Comparison of ENCODE assay signal across 1 cellular context in the genomic region with DNA sequence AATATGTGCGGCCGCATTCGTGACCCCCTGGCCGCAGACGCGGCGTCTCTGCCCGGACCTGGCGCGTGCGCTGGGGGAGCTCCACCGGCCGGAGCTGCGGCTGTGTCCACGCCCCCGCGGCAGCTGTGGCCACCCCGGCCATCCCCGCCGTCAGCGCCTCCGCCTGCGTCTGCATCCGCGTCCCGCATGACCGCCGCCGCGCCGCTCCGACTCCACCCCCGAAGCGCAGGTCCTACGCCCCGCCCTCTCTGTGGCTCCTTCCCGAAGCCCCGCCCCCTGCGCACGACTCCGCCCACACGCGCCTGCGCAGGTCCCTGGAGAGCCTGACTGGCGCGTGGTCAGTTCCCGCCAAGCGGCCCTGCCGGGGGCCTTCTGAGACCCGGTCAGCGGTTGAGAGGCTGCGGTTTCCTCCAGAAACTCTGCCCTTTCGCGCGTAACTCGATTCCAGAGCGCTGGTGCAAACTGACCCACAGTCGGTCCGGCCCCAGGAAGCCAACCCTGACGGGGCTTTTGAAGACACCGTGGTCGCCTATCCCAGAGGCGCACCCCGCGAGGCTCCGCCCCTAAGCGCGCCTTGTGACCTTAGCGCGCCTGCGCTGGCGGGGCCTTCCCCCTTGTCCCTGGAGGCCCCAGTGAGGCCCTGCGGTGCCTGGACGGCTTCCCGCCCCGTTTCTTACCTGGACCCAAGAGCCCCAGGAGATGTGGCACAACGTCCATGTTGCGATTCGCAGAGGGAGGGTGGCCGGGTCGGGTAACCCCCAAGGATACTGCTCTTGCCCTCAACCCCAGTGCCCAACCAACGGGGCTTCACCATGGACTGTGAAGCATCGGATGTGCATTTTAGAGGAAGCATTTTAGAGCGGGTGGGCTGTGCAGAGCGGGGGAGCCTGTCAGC.
TF ChIP-seq lines count a peak whose summit lies in the region.

A gene with protein sequence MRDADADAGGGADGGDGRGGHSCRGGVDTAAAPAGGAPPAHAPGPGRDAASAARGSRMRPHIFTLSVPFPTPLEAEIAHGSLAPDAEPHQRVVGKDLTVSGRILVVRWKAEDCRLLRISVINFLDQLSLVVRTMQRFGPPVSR (minus strand): TSS at position 554 of the 895 bp plus-strand sequence. CDS start 366 bp downstream, at position 188.

TF ChIP-seq in HepG2, 621 proteins besides CTCF, POLR2A, EP300 and RAD21 (continued from another document and continues in another):
- TF ChIP-seq, protein P1, sequence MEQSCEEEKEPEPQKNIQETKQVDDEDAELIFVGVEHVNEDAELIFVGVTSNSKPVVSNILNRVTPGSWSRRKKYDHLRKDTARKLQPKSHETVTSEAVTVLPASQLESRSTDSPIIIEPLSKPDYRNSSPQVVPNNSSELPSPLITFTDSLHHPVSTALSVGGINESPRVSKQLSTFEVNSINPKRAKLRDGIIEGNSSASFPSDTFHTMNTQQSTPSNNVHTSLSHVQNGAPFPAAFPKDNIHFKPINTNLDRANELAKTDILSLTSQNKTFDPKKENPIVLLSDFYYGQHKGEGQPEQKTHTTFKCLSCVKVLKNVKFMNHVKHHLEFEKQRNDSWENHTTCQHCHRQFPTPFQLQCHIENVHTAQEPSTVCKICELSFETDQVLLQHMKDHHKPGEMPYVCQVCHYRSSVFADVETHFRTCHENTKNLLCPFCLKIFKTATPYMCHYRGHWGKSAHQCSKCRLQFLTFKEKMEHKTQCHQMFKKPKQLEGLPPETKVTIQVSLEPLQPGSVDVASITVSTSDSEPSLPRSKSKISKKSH (CRISPR knock-in tag; IDR thresholded peaks at IDR 0.05; ENCODE audit: borderline replicate concordance): peak; percentile 23; the same call in 1 of the 2 replicates
- TF ChIP-seq, protein P2, sequence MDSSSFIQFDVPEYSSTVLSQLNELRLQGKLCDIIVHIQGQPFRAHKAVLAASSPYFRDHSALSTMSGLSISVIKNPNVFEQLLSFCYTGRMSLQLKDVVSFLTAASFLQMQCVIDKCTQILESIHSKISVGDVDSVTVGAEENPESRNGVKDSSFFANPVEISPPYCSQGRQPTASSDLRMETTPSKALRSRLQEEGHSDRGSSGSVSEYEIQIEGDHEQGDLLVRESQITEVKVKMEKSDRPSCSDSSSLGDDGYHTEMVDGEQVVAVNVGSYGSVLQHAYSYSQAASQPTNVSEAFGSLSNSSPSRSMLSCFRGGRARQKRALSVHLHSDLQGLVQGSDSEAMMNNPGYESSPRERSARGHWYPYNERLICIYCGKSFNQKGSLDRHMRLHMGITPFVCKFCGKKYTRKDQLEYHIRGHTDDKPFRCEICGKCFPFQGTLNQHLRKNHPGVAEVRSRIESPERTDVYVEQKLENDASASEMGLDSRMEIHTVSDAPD (CRISPR knock-in tag; IDR thresholded peaks at IDR 0.05): no peak
- TF ChIP-seq ZNF180 (CRISPR knock-in tag; IDR thresholded peaks at IDR 0.05; ENCODE audit: borderline replicate concordance, low read depth): no peak
- TF ChIP-seq, protein P3, sequence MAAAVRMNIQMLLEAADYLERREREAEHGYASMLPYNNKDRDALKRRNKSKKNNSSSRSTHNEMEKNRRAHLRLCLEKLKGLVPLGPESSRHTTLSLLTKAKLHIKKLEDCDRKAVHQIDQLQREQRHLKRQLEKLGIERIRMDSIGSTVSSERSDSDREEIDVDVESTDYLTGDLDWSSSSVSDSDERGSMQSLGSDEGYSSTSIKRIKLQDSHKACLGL (CRISPR knock-in tag; IDR thresholded peaks at IDR 0.05): no peak
- no peak for TF ChIP-seq TCF7L2 (IDR thresholded peaks at IDR 0.05; ENCODE audit: low read depth, low read length)
- 0 out of 2 replicates have a peak, but pooled peaks have one; percentile 39 for TF ChIP-seq ZBTB42 (CRISPR knock-in tag; IDR thresholded peaks at IDR 0.05)
- TF ChIP-seq ZNF550 (CRISPR knock-in tag; IDR thresholded peaks at IDR 0.05; ENCODE audit: borderline replicate concordance): no peak
- no peak for TF ChIP-seq RFXAP (CRISPR knock-in tag; IDR thresholded peaks at IDR 0.05; ENCODE audit: borderline replicate concordance)
- TF ChIP-seq, protein P4, sequence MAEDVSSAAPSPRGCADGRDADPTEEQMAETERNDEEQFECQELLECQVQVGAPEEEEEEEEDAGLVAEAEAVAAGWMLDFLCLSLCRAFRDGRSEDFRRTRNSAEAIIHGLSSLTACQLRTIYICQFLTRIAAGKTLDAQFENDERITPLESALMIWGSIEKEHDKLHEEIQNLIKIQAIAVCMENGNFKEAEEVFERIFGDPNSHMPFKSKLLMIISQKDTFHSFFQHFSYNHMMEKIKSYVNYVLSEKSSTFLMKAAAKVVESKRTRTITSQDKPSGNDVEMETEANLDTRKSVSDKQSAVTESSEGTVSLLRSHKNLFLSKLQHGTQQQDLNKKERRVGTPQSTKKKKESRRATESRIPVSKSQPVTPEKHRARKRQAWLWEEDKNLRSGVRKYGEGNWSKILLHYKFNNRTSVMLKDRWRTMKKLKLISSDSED (CRISPR knock-in tag; IDR thresholded peaks at IDR 0.05): no peak
- TF ChIP-seq, protein P5, sequence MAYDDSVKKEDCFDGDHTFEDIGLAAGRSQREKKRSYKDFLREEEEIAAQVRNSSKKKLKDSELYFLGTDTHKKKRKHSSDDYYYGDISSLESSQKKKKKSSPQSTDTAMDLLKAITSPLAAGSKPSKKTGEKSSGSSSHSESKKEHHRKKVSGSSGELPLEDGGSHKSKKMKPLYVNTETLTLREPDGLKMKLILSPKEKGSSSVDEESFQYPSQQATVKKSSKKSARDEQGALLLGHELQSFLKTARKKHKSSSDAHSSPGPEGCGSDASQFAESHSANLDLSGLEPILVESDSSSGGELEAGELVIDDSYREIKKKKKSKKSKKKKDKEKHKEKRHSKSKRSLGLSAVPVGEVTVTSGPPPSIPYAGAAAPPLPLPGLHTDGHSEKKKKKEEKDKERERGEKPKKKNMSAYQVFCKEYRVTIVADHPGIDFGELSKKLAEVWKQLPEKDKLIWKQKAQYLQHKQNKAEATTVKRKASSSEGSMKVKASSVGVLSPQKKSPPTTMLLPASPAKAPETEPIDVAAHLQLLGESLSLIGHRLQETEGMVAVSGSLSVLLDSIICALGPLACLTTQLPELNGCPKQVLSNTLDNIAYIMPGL (CRISPR knock-in tag; IDR thresholded peaks at IDR 0.05; ENCODE audit: borderline replicate concordance in 1 of 2, low read depth in 1 of 2): 0 out of 4 replicates have a peak, but pooled peaks of 1 of the 2 experiments have one; percentile 24
- TF ChIP-seq, protein P6, sequence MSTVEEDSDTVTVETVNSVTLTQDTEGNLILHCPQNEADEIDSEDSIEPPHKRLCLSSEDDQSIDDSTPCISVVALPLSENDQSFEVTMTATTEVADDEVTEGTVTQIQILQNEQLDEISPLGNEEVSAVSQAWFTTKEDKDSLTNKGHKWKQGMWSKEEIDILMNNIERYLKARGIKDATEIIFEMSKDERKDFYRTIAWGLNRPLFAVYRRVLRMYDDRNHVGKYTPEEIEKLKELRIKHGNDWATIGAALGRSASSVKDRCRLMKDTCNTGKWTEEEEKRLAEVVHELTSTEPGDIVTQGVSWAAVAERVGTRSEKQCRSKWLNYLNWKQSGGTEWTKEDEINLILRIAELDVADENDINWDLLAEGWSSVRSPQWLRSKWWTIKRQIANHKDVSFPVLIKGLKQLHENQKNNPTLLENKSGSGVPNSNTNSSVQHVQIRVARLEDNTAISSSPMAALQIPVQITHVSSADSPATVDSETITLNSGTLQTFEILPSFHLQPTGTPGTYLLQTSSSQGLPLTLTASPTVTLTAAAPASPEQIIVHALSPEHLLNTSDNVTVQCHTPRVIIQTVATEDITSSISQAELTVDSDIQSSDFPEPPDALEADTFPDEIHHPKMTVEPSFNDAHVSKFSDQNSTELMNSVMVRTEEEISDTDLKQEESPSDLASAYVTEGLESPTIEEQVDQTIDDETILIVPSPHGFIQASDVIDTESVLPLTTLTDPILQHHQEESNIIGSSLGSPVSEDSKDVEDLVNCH (CRISPR knock-in tag; IDR thresholded peaks at IDR 0.05): no peak
- no peak for TF ChIP-seq CENPX (CRISPR knock-in tag; IDR thresholded peaks at IDR 0.05)
- TF ChIP-seq, protein P7, sequence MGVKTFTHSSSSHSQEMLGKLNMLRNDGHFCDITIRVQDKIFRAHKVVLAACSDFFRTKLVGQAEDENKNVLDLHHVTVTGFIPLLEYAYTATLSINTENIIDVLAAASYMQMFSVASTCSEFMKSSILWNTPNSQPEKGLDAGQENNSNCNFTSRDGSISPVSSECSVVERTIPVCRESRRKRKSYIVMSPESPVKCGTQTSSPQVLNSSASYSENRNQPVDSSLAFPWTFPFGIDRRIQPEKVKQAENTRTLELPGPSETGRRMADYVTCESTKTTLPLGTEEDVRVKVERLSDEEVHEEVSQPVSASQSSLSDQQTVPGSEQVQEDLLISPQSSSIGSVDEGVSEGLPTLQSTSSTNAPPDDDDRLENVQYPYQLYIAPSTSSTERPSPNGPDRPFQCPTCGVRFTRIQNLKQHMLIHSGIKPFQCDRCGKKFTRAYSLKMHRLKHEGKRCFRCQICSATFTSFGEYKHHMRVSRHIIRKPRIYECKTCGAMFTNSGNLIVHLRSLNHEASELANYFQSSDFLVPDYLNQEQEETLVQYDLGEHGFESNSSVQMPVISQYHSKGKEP (CRISPR knock-in tag; IDR thresholded peaks at IDR 0.05): no peak
- TF ChIP-seq SP1 (IDR thresholded peaks at IDR 0.05): no peak
- TF ChIP-seq SP1 (CRISPR knock-in tag; IDR thresholded peaks at IDR 0.05): peak; percentile 96
- no peak for TF ChIP-seq RFX3 (CRISPR knock-in tag; IDR thresholded peaks at IDR 0.05)
- TF ChIP-seq, protein P8, sequence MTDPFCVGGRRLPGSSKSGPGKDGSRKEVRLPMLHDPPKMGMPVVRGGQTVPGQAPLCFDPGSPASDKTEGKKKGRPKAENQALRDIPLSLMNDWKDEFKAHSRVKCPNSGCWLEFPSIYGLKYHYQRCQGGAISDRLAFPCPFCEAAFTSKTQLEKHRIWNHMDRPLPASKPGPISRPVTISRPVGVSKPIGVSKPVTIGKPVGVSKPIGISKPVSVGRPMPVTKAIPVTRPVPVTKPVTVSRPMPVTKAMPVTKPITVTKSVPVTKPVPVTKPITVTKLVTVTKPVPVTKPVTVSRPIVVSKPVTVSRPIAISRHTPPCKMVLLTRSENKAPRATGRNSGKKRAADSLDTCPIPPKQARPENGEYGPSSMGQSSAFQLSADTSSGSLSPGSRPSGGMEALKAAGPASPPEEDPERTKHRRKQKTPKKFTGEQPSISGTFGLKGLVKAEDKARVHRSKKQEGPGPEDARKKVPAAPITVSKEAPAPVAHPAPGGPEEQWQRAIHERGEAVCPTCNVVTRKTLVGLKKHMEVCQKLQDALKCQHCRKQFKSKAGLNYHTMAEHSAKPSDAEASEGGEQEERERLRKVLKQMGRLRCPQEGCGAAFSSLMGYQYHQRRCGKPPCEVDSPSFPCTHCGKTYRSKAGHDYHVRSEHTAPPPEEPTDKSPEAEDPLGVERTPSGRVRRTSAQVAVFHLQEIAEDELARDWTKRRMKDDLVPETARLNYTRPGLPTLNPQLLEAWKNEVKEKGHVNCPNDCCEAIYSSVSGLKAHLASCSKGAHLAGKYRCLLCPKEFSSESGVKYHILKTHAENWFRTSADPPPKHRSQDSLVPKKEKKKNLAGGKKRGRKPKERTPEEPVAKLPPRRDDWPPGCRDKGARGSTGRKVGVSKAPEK (CRISPR knock-in tag; IDR thresholded peaks at IDR 0.05; ENCODE audit: borderline replicate concordance): no peak
- peak; percentile 58; the same call in 1 of the 2 replicates for TF ChIP-seq GABPB1 (CRISPR knock-in tag; IDR thresholded peaks at IDR 0.05)
- no peak for TF ChIP-seq SRSF9 (IDR thresholded peaks at IDR 0.05; ENCODE audit: borderline replicate concordance, insufficient read depth, low read depth, low read length, poor library complexity, severe bottlenecking)
- TF ChIP-seq GATAD2A (CRISPR knock-in tag; IDR thresholded peaks at IDR 0.05): no peak
- TF ChIP-seq, protein P9, sequence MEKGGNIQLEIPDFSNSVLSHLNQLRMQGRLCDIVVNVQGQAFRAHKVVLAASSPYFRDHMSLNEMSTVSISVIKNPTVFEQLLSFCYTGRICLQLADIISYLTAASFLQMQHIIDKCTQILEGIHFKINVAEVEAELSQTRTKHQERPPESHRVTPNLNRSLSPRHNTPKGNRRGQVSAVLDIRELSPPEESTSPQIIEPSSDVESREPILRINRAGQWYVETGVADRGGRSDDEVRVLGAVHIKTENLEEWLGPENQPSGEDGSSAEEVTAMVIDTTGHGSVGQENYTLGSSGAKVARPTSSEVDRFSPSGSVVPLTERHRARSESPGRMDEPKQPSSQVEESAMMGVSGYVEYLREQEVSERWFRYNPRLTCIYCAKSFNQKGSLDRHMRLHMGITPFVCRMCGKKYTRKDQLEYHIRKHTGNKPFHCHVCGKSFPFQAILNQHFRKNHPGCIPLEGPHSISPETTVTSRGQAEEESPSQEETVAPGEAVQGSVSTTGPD (CRISPR knock-in tag; IDR thresholded peaks at IDR 0.05): no peak
- TF ChIP-seq TOPORS (CRISPR knock-in tag; IDR thresholded peaks at IDR 0.05): no peak
- TF ChIP-seq, protein P10, sequence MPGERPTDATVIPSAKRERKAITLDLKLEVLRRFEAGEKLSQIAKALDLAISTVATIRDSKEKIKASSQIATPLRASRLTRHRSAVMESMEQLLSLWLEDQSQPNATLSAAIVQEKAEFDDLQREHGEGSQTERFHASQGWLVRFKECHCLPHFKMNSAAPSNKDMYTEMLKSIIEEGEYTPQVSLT (CRISPR knock-in tag; IDR thresholded peaks at IDR 0.05; ENCODE audit: borderline replicate concordance, low read depth): no peak
- TF ChIP-seq, protein P11, sequence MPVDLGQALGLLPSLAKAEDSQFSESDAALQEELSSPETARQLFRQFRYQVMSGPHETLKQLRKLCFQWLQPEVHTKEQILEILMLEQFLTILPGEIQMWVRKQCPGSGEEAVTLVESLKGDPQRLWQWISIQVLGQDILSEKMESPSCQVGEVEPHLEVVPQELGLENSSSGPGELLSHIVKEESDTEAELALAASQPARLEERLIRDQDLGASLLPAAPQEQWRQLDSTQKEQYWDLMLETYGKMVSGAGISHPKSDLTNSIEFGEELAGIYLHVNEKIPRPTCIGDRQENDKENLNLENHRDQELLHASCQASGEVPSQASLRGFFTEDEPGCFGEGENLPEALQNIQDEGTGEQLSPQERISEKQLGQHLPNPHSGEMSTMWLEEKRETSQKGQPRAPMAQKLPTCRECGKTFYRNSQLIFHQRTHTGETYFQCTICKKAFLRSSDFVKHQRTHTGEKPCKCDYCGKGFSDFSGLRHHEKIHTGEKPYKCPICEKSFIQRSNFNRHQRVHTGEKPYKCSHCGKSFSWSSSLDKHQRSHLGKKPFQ (CRISPR knock-in tag; IDR thresholded peaks at IDR 0.05; ENCODE audit: insufficient replicate concordance): no peak
- TF ChIP-seq, protein P12, sequence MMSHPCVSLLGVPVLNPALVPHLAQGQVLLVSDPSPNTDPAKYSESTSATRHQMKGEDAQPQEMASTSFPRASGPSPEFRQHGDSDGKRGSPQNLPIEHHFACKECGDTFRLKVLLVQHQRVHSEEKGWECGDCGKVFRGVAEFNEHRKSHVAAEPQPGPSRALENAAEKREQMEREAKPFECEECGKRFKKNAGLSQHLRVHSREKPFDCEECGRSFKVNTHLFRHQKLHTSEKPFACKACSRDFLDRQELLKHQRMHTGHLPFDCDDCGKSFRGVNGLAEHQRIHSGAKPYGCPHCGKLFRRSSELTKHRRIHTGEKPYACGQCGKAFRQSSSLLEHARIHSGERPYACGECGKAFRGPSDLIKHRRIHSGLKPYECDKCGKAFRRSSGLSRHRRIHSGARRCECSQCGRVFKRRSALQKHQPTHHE (CRISPR knock-in tag; IDR thresholded peaks at IDR 0.05; ENCODE audit: borderline replicate concordance): no peak
- TF ChIP-seq ZNF552 (CRISPR knock-in tag; IDR thresholded peaks at IDR 0.05; ENCODE audit: borderline replicate concordance): no peak
